Comparison of ENCODE assay signal across 23 cellular contexts in the genomic region with DNA sequence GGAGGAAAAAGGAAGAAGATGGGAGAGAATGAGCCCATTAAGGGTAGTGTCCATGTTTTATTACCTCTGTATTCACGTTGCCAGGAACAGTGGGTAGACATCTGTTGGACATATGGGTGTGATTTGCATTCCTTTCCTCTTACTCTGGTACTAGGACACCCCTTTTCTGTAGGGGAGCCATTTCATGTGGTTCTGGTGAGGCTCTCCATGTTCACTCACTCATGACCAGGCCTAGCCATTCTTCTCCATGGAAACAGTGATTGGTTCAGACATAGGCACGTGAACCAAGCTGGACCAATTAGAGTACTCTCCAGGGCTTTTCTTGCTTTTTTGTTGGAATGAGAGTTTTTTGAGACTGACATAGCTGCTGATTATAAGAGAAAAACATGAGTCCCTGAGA. TPM values are rescaled to one million over a fixed set of nuclear protein-coding genes. Genes with fewer than 3 reads are reported as not detected.
DNase-seq lines count a peak whose midpoint lies in the region; ATAC-seq and TF ChIP-seq lines count a peak whose summit lies in the region.
"Had no signal": no experiment of that assay in that cellular context is flagged by ENCODE, and none has a peak within 500 bp of the region (broad histone marks: within the 10 kb centered on the region; RNA-seq: fewer than 3 reads in every experiment).

No MANE protein-coding gene starts in this region.

- H3K27me3 ChIP-seq in mammary epithelial cell (ENCODE audit: insufficient read depth, low read length) (no peaks in the 10 kb centered on the region), breast epithelium (no peaks in the 10 kb centered on the region), RWPE2 (ENCODE audit: insufficient read depth, poor library complexity, severe bottlenecking) (no peaks in the 10 kb centered on the region), tibial artery (no peaks in the 10 kb centered on the region)
- H3K27me3 ChIP-seq: ascending aorta, upper lobe of left lung had no signal

- in situ Hi-C loops in mammary epithelial cell (cut with MboI; ENCODE audit: low sequenced_read_pairs in 2 of 2), result no loop called here

- CTCF ChIA-PET in mammary epithelial cell (lab: Charles Lee; ENCODE audit: low non-redundant PET), result no interaction called here

- H3K4me3 ChIP-seq in mammary epithelial cell (replicated peaks in 1 of 3; ENCODE audit: insufficient read depth in 1 of 3, low read depth in 2 of 3, low read length in 3 of 3), result no peak overlapping the region
- H3K4me3 ChIP-seq in breast epithelium, result no peak overlapping the region
- no peak overlapping the region for H3K4me3 ChIP-seq in RWPE2 (ENCODE audit: severe bottlenecking)
- H3K4me3 ChIP-seq in fibroblast of mammary gland (ENCODE audit: control insufficient read depth, low read depth, low read length), result no peak overlapping the region
- no peak overlapping the region for H3K4me3 ChIP-seq in tibial artery
- H3K4me3 ChIP-seq: ascending aorta, upper lobe of left lung had no signal

- H4K20me1 ChIP-seq in mammary epithelial cell (ENCODE audit: insufficient read depth, low read length), result no peaks in the 10 kb centered on the region

- intact Hi-C loops in mammary epithelial cell (cut with micrococcal nuclease) (no loop called here), breast epithelium (cut with DNase I; ENCODE audit: low total_unique reads) (no loop called here), tibial artery (cut with DNase I; ENCODE audit: low total_unique reads) (no loop called here)

- no peak overlapping the region for H3K9ac ChIP-seq in mammary epithelial cell (ENCODE audit: insufficient read depth, low read length)

- no peaks in the 10 kb centered on the region for H3K36me3 ChIP-seq in mammary epithelial cell (ENCODE audit: insufficient read depth, low read length)
- no peaks in the 10 kb centered on the region for H3K36me3 ChIP-seq in breast epithelium
- no peaks in the 10 kb centered on the region for H3K36me3 ChIP-seq in RWPE2 (ENCODE audit: low read depth)
- H3K36me3 ChIP-seq in tibial artery, result no peaks in the 10 kb centered on the region
- H3K36me3 ChIP-seq: ascending aorta, upper lobe of left lung had no signal

- peak; percentile 59 for DNase-seq in mammary epithelial cell
- no peak for DNase-seq in breast epithelium (ENCODE audit: low spot score in 2 of 2)
- DNase-seq in RWPE2 (ENCODE audit: low spot score), result no peak
- DNase-seq in fibroblast of mammary gland (ENCODE audit: low read depth), result peak; percentile 81
- DNase-seq in activated effector memory CD4-positive, alpha-beta T cell treated with Interleukin-2 at 50 U/mL for 16 hours, result no peak
- no peak for DNase-seq in tibial artery
- DNase-seq in NCI-H524 (lab: John Stamatoyannopoulos, UW), result no peak
- no peak for DNase-seq in NCI-H2227 (lab: John Stamatoyannopoulos, UW; ENCODE audit: unreplicated experiment)
- DNase-seq: activated CD4-positive, CD25-positive, alpha-beta regulatory T cell treated with anti-CD3 and anti-CD28 coated beads, Interleukin-2, amount 50 U/mL, for 72 hours; activated naive CD4-positive, alpha-beta T cell treated with anti-CD3 and anti-CD28 coated beads, Interleukin-2, amount 50 U/mL, for 16 hours; activated T-cell treated with anti-CD3 and anti-CD28 coated beads, Interleukin-2, amount 50 U/mL, for 4 hours; endodermal cell; left cardiac atrium; midbrain; NCI-H1436 treated with DMSO at 0.1 percent for 48 hours; NCI-H2171; PC-3; small intestine; stimulated activated CD4-positive, alpha-beta T cell treated with anti-CD3 and anti-CD28 coated beads, Interleukin-2, amount 100 ng/mL, for 48 hours; stimulated activated naive CD8-positive, alpha-beta T cell treated with anti-CD3 and anti-CD28 coated beads, Interleukin-15, amount 100 ng/mL, for 72 hours; T1000; upper lobe of left lung had no signal

- H3K27ac ChIP-seq in mammary epithelial cell (ENCODE audit: insufficient read depth, low read depth, low read length) (peak overlapping the region; percentile 96), breast epithelium (no peak overlapping the region), RWPE2 (ENCODE audit: poor library complexity, severe bottlenecking) (peak overlapping the region; percentile 45), tibial artery (no peak overlapping the region)
- H3K27ac ChIP-seq: ascending aorta, upper lobe of left lung had no signal

- H3K9me3 ChIP-seq in mammary epithelial cell (replicated peaks; ENCODE audit: insufficient read depth, low read length) (peaks cover 15% of the 10 kb centered on the region), breast epithelium (peaks cover 4 to 9% of the 10 kb centered on the region in 2 donors), RWPE2 (ENCODE audit: severe bottlenecking) (peaks cover 7% of the 10 kb centered on the region), tibial artery (peaks cover 0 to 12% (median 3%) of the 10 kb centered on the region in 3 donors)
- H3K9me3 ChIP-seq: ascending aorta had no signal

- peak overlapping the region; percentile 52 for H3K4me2 ChIP-seq in mammary epithelial cell (ENCODE audit: insufficient read depth, low read depth, low read length)

- TF ChIP-seq POLR2A in breast epithelium (IDR thresholded peaks at IDR 0.05), result no peak

- H3K4me1 ChIP-seq in mammary epithelial cell (ENCODE audit: insufficient read depth, low read length) (peaks cover 11% of the 10 kb centered on the region), breast epithelium (no peaks in the 10 kb centered on the region), RWPE2 (ENCODE audit: insufficient read depth, poor library complexity, severe bottlenecking) (peaks cover 6% of the 10 kb centered on the region), tibial artery (no peaks in the 10 kb centered on the region)
- H3K4me1 ChIP-seq: ascending aorta, upper lobe of left lung had no signal

- BruUV-seq in mammary epithelial cell (replicated peaks; lab: Mats Ljungman, UMichigan), result no TSS peak

- no peak for TF ChIP-seq CTCF in mammary epithelial cell (conservative IDR thresholded peaks at IDR 0.05 in 1 of 2, IDR thresholded peaks at IDR 0.05 in 1 of 2; ENCODE audit: extremely low read depth in 1 of 2, insufficient read depth in 1 of 2, low read depth in 1 of 2, low read length in 2 of 2)
- TF ChIP-seq CTCF in breast epithelium (IDR thresholded peaks at IDR 0.05), result no peak
- TF ChIP-seq CTCF in RWPE2 (IDR thresholded peaks at IDR 0.05; ENCODE audit: poor library complexity, severe bottlenecking), result no peak
- no peak for TF ChIP-seq CTCF in fibroblast of mammary gland (conservative IDR thresholded peaks at IDR 0.05; ENCODE audit: control insufficient read depth, insufficient read depth, low read depth, low read length)
- TF ChIP-seq CTCF in tibial artery (IDR thresholded peaks at IDR 0.05), result no peak

- dilution Hi-C loops in mammary epithelial cell (cut with HindIII; ENCODE audit: low sequenced_read_pairs), result no loop called here

- H3K79me2 ChIP-seq in mammary epithelial cell (ENCODE audit: insufficient read depth, low read length), result no peaks in the 10 kb centered on the region

- peak; percentile 66; the same call in 2 of the 3 replicates for ATAC-seq in RWPE2 (ENCODE audit: low read depth)
- ATAC-seq: activated T-cell treated with anti-CD3 and anti-CD28 coated beads, Interleukin-2, amount 50 U/mL, for 4 hours; left cardiac atrium; PC-3; stimulated activated naive CD8-positive, alpha-beta T cell treated with anti-CD3 and anti-CD28 coated beads, Interleukin-15, amount 100 ng/mL, for 72 hours had no signal

- WGBS in mammary epithelial cell (ENCODE audit: low coverage, missing lambda C conversion rate), result 59% methylated on average over 2 of the region's 2 CpGs

- peak overlapping the region; percentile 90 for H2AFZ ChIP-seq in mammary epithelial cell (ENCODE audit: low read depth, low read length)

RNA-seq across cellular contexts. Expression of a gene that starts 39.6 kb away (rescaled TPM):
- total RNA-seq in mammary epithelial cell (100 to 1,000 TPM; 264 to 276 TPM), breast epithelium (100 to 1,000 TPM; 152 to 242 (median 204) TPM)
- polyA plus RNA-seq in mammary epithelial cell, result 76.2 TPM
- 177 TPM for polyA minus RNA-seq in mammary epithelial cell

RNA-seq across cellular contexts. Expression of a gene that starts 40.8 kb away (rescaled TPM):
- 10 to 100 TPM; 50.7 to 54.8 TPM for total RNA-seq in mammary epithelial cell
- polyA plus RNA-seq in mammary epithelial cell, result 18.1 TPM
- polyA minus RNA-seq in mammary epithelial cell, result 28.5 TPM
- 100 to 1,000 TPM in 1 of 3 donors, 10 to 100 TPM in 2; 57.1 to 108 (median 86.9) TPM for total RNA-seq in breast epithelium

Comparison
In these comparisons a context has a peak if more than half of its experiments do, and no peak if none do; other contexts are left out.
1. DNase-seq: peak in mammary epithelial cell (single experiment) and fibroblast of mammary gland (single experiment); none in breast epithelium (0 of 2), RWPE2 (single experiment), activated effector memory CD4-positive, alpha-beta T cell treated with Interleukin-2 at 50 U/mL for 16 hours (single experiment), tibial artery (0 of 2), NCI-H524 (0 of 2) and NCI-H2227 (single experiment).
2. H3K27ac ChIP-seq: peak in mammary epithelial cell (single experiment) and RWPE2 (single experiment); none in breast epithelium (0 of 2) and tibial artery (0 of 2).